Comparison of ENCODE assay signal across 32 cellular contexts in the genomic region with DNA sequence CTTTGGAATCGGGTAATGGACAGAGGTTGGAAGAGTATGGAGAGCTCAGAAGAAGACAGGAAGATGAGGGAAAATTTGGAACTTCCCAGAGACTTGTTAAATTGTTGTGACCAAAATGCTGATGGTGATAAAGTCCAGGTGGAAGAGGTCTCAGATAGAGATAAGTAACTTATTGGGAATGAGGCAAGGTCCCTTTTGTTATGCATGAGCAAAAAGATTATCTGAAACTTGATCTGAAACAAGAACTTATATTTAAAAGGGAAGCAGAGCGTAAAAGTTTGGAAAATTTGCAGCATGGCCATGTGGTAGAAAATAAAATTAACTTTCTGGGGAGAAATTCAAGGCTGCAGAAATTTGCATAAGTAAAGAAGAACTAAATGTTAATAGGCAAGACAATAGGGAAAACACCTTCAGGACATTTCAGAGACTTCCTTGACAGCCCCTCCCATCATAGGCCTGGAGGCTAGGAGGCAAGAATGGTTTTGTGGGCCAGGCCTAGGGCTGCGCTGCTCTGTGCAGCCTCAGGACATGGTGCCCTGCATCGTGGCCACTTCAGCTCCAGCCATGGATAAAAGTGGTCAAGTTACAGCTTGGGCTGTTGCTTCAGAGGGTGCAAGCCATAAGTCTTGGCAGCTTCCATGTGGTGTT.
"Had no signal": no experiment of that assay in that cellular context is flagged by ENCODE, and none has a peak within 500 bp of the region (broad histone marks: within the 10 kb centered on the region; RNA-seq: fewer than 3 reads in every experiment).

No MANE protein-coding gene starts in this region.

- H3K9ac ChIP-seq: neural progenitor cell had no signal

- H3K4me3 Mint-ChIP-seq: activated B cell treated with CpG ODN at 0.5 μM for 24 hours; activated CD8-positive, alpha-beta T cell treated with anti-CD3 and anti-CD28 coated beads for 36 hours; activated naive CD4-positive, alpha-beta T cell treated with anti-CD3 and anti-CD28 coated beads, Interleukin-2, amount 50 U/mL, for 24 hours; activated naive CD8-positive, alpha-beta T cell treated with anti-CD3 and anti-CD28 coated beads, Interleukin-2, amount 50 U/mL, for 24 hours; activated T-cell treated with anti-CD3 and anti-CD28 coated beads, Interleukin-2, amount 50 U/mL, for 4 hours; activated T-helper 17 cell treated with anti-CD3 and anti-CD28 coated beads, Interleukin-2, amount 50 U/mL, for 72 hours; effector memory CD8-positive, alpha-beta T cell; naive thymus-derived CD8-positive, alpha-beta T cell; neural progenitor cell; stimulated activated effector memory CD8-positive, alpha-beta T cell treated with anti-CD3 and anti-CD28 coated beads, Interleukin-12 subunit alpha, Interleukin-12 subunit beta, amount 100 ng/mL, for 72 hours; T-helper 2 cell treated with Interferon-gamma antibody and Interleukin-4, amounts not matched to agents 5 μg/mL and 100 μg/mL, for 36 hours had no signal

- H2AFZ ChIP-seq: neural progenitor cell had no signal

- H3K4me2 ChIP-seq: neural progenitor cell had no signal

- DNase-seq: activated B cell treated with CpG ODN at 0.5 μM for 24 hours; activated CD4-positive, alpha-beta T cell treated with anti-CD3 and anti-CD28 coated beads, Interleukin-2, amount 50 U/mL, for 1 hour; activated CD8-positive, alpha-beta T cell treated with anti-CD3 and anti-CD28 coated beads for 36 hours; activated gamma-delta T cell treated with Interleukin-2 at 50 U/mL for 16 hours; activated naive CD8-positive, alpha-beta T cell treated with anti-CD3 and anti-CD28 coated beads, Interleukin-2, amount 50 U/mL, for 24 hours; activated T-cell treated with anti-CD3 and anti-CD28 coated beads, Interleukin-2, amount 50 U/mL, for 4 hours; amygdala; caudate nucleus; cortex of kidney; effector memory CD8-positive, alpha-beta T cell; head of caudate nucleus; hypothalamus; kidney glomerular epithelial cell; lower lobe of right lung; mesenchymal stem cell; naive thymus-derived CD8-positive, alpha-beta T cell; retina; stimulated activated CD4-positive, alpha-beta T cell treated with anti-CD3 and anti-CD28 coated beads, Interleukin-12 subunit alpha, Interleukin-12 subunit beta, amount 100 ng/mL, for 4 hours; stimulated activated CD4-positive, alpha-beta T cell treated with anti-CD3 and anti-CD28 coated beads, Interleukin-4, amount 100 ng/mL, for 1 hour; tibial artery; upper lobe of right lung had no signal

- H3K36me3 Mint-ChIP-seq: activated naive CD4-positive, alpha-beta T cell treated with anti-CD3 and anti-CD28 coated beads, Interleukin-2, amount 50 U/mL, for 24 hours; naive thymus-derived CD8-positive, alpha-beta T cell; neural progenitor cell; stimulated activated effector memory CD8-positive, alpha-beta T cell treated with anti-CD3 and anti-CD28 coated beads, Interleukin-12 subunit alpha, Interleukin-12 subunit beta, amount 100 ng/mL, for 72 hours had no signal

- H3K4me1 Mint-ChIP-seq: activated B cell treated with CpG ODN at 0.5 μM for 24 hours; activated naive CD4-positive, alpha-beta T cell treated with anti-CD3 and anti-CD28 coated beads, Interleukin-2, amount 50 U/mL, for 24 hours; activated naive CD8-positive, alpha-beta T cell treated with anti-CD3 and anti-CD28 coated beads, Interleukin-2, amount 50 U/mL, for 24 hours; activated T-helper 17 cell treated with anti-CD3 and anti-CD28 coated beads, Interleukin-2, amount 50 U/mL, for 72 hours; naive thymus-derived CD8-positive, alpha-beta T cell; neural progenitor cell; stimulated activated effector memory CD8-positive, alpha-beta T cell treated with anti-CD3 and anti-CD28 coated beads, Interleukin-12 subunit alpha, Interleukin-12 subunit beta, amount 100 ng/mL, for 72 hours had no signal

- H3K27ac ChIP-seq: gastroesophageal sphincter, left lung, lower lobe of right lung, neural progenitor cell, skin epidermis, suprapubic skin, tibial artery, upper lobe of right lung had no signal

- H3K27ac Mint-ChIP-seq: activated B cell treated with CpG ODN at 0.5 μM for 24 hours; activated CD8-positive, alpha-beta T cell treated with anti-CD3 and anti-CD28 coated beads for 36 hours; activated naive CD4-positive, alpha-beta T cell treated with anti-CD3 and anti-CD28 coated beads, Interleukin-2, amount 50 U/mL, for 24 hours; activated naive CD8-positive, alpha-beta T cell treated with anti-CD3 and anti-CD28 coated beads, Interleukin-2, amount 50 U/mL, for 24 hours; activated T-helper 17 cell treated with anti-CD3 and anti-CD28 coated beads, Interleukin-2, amount 50 U/mL, for 72 hours; effector memory CD8-positive, alpha-beta T cell; naive thymus-derived CD8-positive, alpha-beta T cell; neural progenitor cell; progenitor cell of endocrine pancreas; stimulated activated effector memory CD8-positive, alpha-beta T cell treated with anti-CD3 and anti-CD28 coated beads, Interleukin-12 subunit alpha, Interleukin-12 subunit beta, amount 100 ng/mL, for 72 hours; T-helper 2 cell treated with Interferon-gamma antibody and Interleukin-4, amounts not matched to agents 5 μg/mL and 100 μg/mL, for 36 hours had no signal

- H3K36me3 ChIP-seq: gastroesophageal sphincter, left lung, lower lobe of right lung, neural progenitor cell, suprapubic skin, tibial artery, upper lobe of right lung had no signal

- H3K4me3 ChIP-seq: gastroesophageal sphincter, left lung, lower lobe of right lung, neural progenitor cell, skin epidermis, suprapubic skin, tibial artery, upper lobe of right lung had no signal

- H3K9me3 Mint-ChIP-seq: activated naive CD4-positive, alpha-beta T cell treated with anti-CD3 and anti-CD28 coated beads, Interleukin-2, amount 50 U/mL, for 24 hours; T-helper 2 cell treated with Interferon-gamma antibody and Interleukin-4, amounts not matched to agents 5 μg/mL and 100 μg/mL, for 36 hours had no signal

- H3K27me3 ChIP-seq: gastroesophageal sphincter, left lung, neural progenitor cell, suprapubic skin, tibial artery, upper lobe of right lung had no signal

- H3K27me3 Mint-ChIP-seq: activated B cell treated with CpG ODN at 0.5 μM for 24 hours; activated CD8-positive, alpha-beta T cell treated with anti-CD3 and anti-CD28 coated beads for 36 hours; activated naive CD8-positive, alpha-beta T cell treated with anti-CD3 and anti-CD28 coated beads, Interleukin-2, amount 50 U/mL, for 24 hours; activated T-helper 17 cell treated with anti-CD3 and anti-CD28 coated beads, Interleukin-2, amount 50 U/mL, for 72 hours; effector memory CD8-positive, alpha-beta T cell; progenitor cell of endocrine pancreas had no signal

- H3K9me3 ChIP-seq: gastroesophageal sphincter, left lung, lower lobe of right lung, suprapubic skin, tibial artery, upper lobe of right lung had no signal

- H3K4me1 ChIP-seq: gastroesophageal sphincter, left lung, lower lobe of right lung, neural progenitor cell, suprapubic skin, tibial artery, upper lobe of right lung had no signal

- ATAC-seq: activated CD8-positive, alpha-beta T cell treated with anti-CD3 and anti-CD28 coated beads for 36 hours; activated naive CD8-positive, alpha-beta T cell treated with anti-CD3 and anti-CD28 coated beads, Interleukin-2, amount 50 U/mL, for 24 hours; activated T-cell treated with anti-CD3 and anti-CD28 coated beads, Interleukin-2, amount 50 U/mL, for 4 hours; activated T-helper 17 cell treated with anti-CD3 and anti-CD28 coated beads, Interleukin-2, amount 50 U/mL, for 72 hours; effector memory CD8-positive, alpha-beta T cell; gastroesophageal sphincter; left lung; lower lobe of right lung; naive thymus-derived CD8-positive, alpha-beta T cell; sciatic nerve; stimulated activated effector memory CD8-positive, alpha-beta T cell treated with anti-CD3 and anti-CD28 coated beads, Interleukin-12 subunit alpha, Interleukin-12 subunit beta, amount 100 ng/mL, for 72 hours; upper lobe of right lung had no signal
